8 cellular contexts compared by ENCODE assay signal in the genomic region with DNA sequence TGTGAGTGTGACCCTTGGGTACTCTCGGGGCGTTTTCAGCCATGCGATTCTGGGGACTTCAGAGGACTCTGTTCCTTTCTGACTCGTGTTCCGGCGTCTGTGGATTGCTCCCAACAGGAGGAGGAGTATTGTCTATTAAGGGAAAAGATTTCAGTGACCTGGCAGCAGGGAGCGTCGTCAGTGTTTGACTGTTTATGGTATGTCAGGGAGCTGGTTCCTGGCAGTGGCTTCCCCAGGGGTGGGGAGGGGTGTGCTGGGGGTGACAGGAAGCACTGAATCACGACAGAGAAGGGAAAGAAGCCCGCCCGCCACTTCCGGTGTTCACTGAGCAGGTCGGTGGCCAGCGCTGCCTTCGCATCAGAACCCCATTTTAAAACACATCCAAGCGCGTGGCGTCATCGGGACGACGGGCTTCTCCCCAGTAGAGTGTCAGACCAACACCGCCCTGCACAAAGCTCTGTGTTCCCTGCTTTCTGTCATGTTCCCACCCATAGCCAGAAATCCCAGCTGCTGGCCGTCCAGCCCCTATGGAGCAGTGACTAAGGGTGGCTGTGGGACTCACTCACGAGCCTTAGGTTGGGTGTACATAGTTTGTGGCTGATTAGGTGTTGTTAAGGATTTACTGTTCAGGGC. TPM values are rescaled to one million over a fixed set of nuclear protein-coding genes. Genes with fewer than 3 reads are reported as not detected.
DNase-seq lines count a peak whose midpoint lies in the region; ATAC-seq and TF ChIP-seq lines count a peak whose summit lies in the region.

No MANE protein-coding gene starts in this region.

- H3K27me3 ChIP-seq in heart left ventricle (no peaks in the 10 kb centered on the region), skeletal muscle satellite cell (ENCODE audit: control insufficient read depth, insufficient read depth, low read length) (no peaks in the 10 kb centered on the region)

- H3K36me3 ChIP-seq in heart left ventricle (no peaks in the 10 kb centered on the region), skeletal muscle satellite cell (ENCODE audit: insufficient read depth, low read length) (no peaks in the 10 kb centered on the region)

- H3K27ac ChIP-seq in heart left ventricle, result peak overlapping the region; percentile 74 to 96 (median 90)

- peak overlapping the region in 6 of 7 donors; percentile 31 to 86 (median 61) for H3K27ac Mint-ChIP-seq in CD14-positive monocyte
- peak overlapping the region; percentile 14 for H3K27ac Mint-ChIP-seq in activated T-cell treated with anti-CD3 and anti-CD28 coated beads, Interleukin-2, amount 50 U/mL, for 72 hours

- H3K9ac ChIP-seq in skeletal muscle satellite cell (ENCODE audit: low read depth, low read length), result peak overlapping the region; percentile 52

- ATAC-seq in HG03159 (IDR thresholded peaks at IDR 0.05; ENCODE audit: unreplicated experiment), result peak; percentile 61
- peak; percentile 95 to 96 for ATAC-seq in activated T-cell treated with anti-CD3 and anti-CD28 coated beads, Interleukin-2, amount 50 U/mL, for 72 hours (replicated peaks in 1 of 2)
- peak; percentile 57 to 78 (median 71) for ATAC-seq in heart left ventricle
- ATAC-seq in GM19467 (IDR thresholded peaks at IDR 0.05; ENCODE audit: unreplicated experiment), result no peak

- H3K9me3 Mint-ChIP-seq in CD14-positive monocyte, result peaks cover 0 to 10% (median 2%) of the 10 kb centered on the region in 7 donors
- H3K9me3 Mint-ChIP-seq in activated T-cell treated with anti-CD3 and anti-CD28 coated beads, Interleukin-2, amount 50 U/mL, for 72 hours, result peaks cover 0 to 3% of the 10 kb centered on the region in 2 donors

- H3K4me1 ChIP-seq in heart left ventricle (peaks cover 29 to 81% (median 70%) of the 10 kb centered on the region in 12 donors), skeletal muscle satellite cell (ENCODE audit: control insufficient read depth, insufficient read depth, low read length) (peaks cover 48% of the 10 kb centered on the region)

- no peaks in the 10 kb centered on the region for H3K36me3 Mint-ChIP-seq in CD14-positive monocyte
- H3K36me3 Mint-ChIP-seq in activated T-cell treated with anti-CD3 and anti-CD28 coated beads, Interleukin-2, amount 50 U/mL, for 72 hours (ENCODE audit: insufficient read depth in 2 of 2), result peaks cover 0 to 2% of the 10 kb centered on the region in 2 donors

- no peaks in the 10 kb centered on the region for H3K9me3 ChIP-seq in heart left ventricle
- no peaks in the 10 kb centered on the region for H3K9me3 ChIP-seq in skeletal muscle satellite cell (replicated peaks; ENCODE audit: low read length)

- DNase-seq in CD14-positive monocyte (ENCODE audit: low spot score), result no peak
- DNase-seq in activated T-cell treated with anti-CD3 and anti-CD28 coated beads, Interleukin-2, amount 50 U/mL, for 72 hours, result peak; percentile 74 to 76
- peak; percentile 82 to 93 (median 86) for DNase-seq in heart left ventricle
- DNase-seq in ecto neural progenitor cell (ENCODE audit: low spot score), result no peak
- no peak for DNase-seq in DMS 273 (lab: John Stamatoyannopoulos, UW; ENCODE audit: unreplicated experiment)

- H3K4me1 Mint-ChIP-seq in CD14-positive monocyte, result peaks cover 19% of the 10 kb centered on the region
- peaks cover 45% of the 10 kb centered on the region for H3K4me1 Mint-ChIP-seq in activated T-cell treated with anti-CD3 and anti-CD28 coated beads, Interleukin-2, amount 50 U/mL, for 72 hours (ENCODE audit: low read depth)

- H3K4me3 ChIP-seq in heart left ventricle (peak overlapping the region in 9 of 12 donors; percentile 1 to 32 (median 16)), skeletal muscle satellite cell (ENCODE audit: low read length) (no peak overlapping the region)

- no peak for TF ChIP-seq CTCF in CD14-positive monocyte (IDR thresholded peaks at IDR 0.05)
- TF ChIP-seq CTCF in heart left ventricle (IDR thresholded peaks at IDR 0.05), result peak in 2 of 12 donors; percentile 7 to 19

- 8 to 14% (median 12%) methylated on average over 16 to 24 of the region's 24 CpGs for WGBS in heart left ventricle, 4 donors

- peak overlapping the region; percentile 21 for H3K4me2 ChIP-seq in skeletal muscle satellite cell (ENCODE audit: low read length)

- peak overlapping the region; percentile 59 to 92 for H3K4me3 Mint-ChIP-seq in CD14-positive monocyte
- peak overlapping the region; percentile 71 to 75 for H3K4me3 Mint-ChIP-seq in activated T-cell treated with anti-CD3 and anti-CD28 coated beads, Interleukin-2, amount 50 U/mL, for 72 hours

- TF ChIP-seq POLR2A in heart left ventricle (IDR thresholded peaks at IDR 0.05), result no peak

- peaks cover 31 to 54% (median 33%) of the 10 kb centered on the region in 3 donors for H3K27me3 Mint-ChIP-seq in CD14-positive monocyte (ENCODE audit: low read depth in 3 of 3)
- peaks cover 42% of the 10 kb centered on the region for H3K27me3 Mint-ChIP-seq in activated T-cell treated with anti-CD3 and anti-CD28 coated beads, Interleukin-2, amount 50 U/mL, for 72 hours (ENCODE audit: low read depth)

- intact Hi-C loops in CD14-positive monocyte (cut with micrococcal nuclease) (no loop called here), heart left ventricle (cut with DNase I) (loop anchor here in 1 of 10 donors (5.0 kb wide), 1 partner anchor 34 kb away; a partner anchor contains a TSS)

RNA-seq across cellular contexts. Expression of a gene that starts 33.8 kb away (rescaled TPM):
- polyA plus RNA-seq in CD14-positive monocyte, result not detected
- total RNA-seq in activated T-cell treated with anti-CD3 and anti-CD28 coated beads, Interleukin-2, amount 50 U/mL, for 72 hours, result not detected
- 100 to 1,000 TPM in 8 of 9 donors, 10 to 100 TPM in 1; 94.0 to 377 (median 166) TPM for total RNA-seq in heart left ventricle
- polyA plus RNA-seq in heart left ventricle, result 100 to 1,000 TPM in 1 of 2 donors, 10 to 100 TPM in 1; 92.4 to 220 TPM
- total RNA-seq in skeletal muscle satellite cell (2012; rRNA removed), result 75.5 and 113 TPM in 2 replicates

RNA-seq across cellular contexts. Expression of a gene that starts 34.0 kb away (rescaled TPM):
- polyA plus RNA-seq in CD14-positive monocyte, result under 1 TPM in 1 of 2 donors, not detected in 1; 0.25 TPM
- under 1 TPM in 1 of 2 donors, not detected in 1; 0.19 TPM for total RNA-seq in activated T-cell treated with anti-CD3 and anti-CD28 coated beads, Interleukin-2, amount 50 U/mL, for 72 hours
- 100 to 1,000 TPM in 8 of 9 donors, 10 to 100 TPM in 1; 91.9 to 428 (median 184) TPM for total RNA-seq in heart left ventricle
- polyA plus RNA-seq in heart left ventricle, result 100 to 1,000 TPM in 1 of 2 donors, 10 to 100 TPM in 1; 52.6 to 194 TPM
- total RNA-seq in skeletal muscle satellite cell (2012; rRNA removed), result 112 and 149 TPM in 2 replicates

Comparison
In these comparisons a context has a peak if more than half of its experiments do, and no peak if none do; other contexts are left out.
1. DNase-seq: peak in activated T-cell treated with anti-CD3 and anti-CD28 coated beads, Interleukin-2, amount 50 U/mL, for 72 hours (2 of 2) and heart left ventricle (5 of 5); none in CD14-positive monocyte (single experiment), ecto neural progenitor cell (single experiment) and DMS 273 (single experiment).
2. RNA of a gene that starts 33.8 kb away (total RNA-seq): 94.0 to 377 TPM in heart left ventricle; not detected in activated T-cell treated with anti-CD3 and anti-CD28 coated beads, Interleukin-2, amount 50 U/mL, for 72 hours; every median in the first group is over 10 times any median in the second.
3. RNA of a gene that starts 34.0 kb away (total RNA-seq): 91.9 to 428 TPM in heart left ventricle; 0.19 TPM in activated T-cell treated with anti-CD3 and anti-CD28 coated beads, Interleukin-2, amount 50 U/mL, for 72 hours; every median in the first group is over 10 times any median in the second.